8 cellular contexts compared by ENCODE assay signal in genomic region chr14:100654814-100655795, GRCh38.
A peak's percentile ranks its signal among the peaks of the same experiment; 100 is the strongest.
DNase-seq lines count a peak whose midpoint lies in the region; ATAC-seq and TF ChIP-seq lines count a peak whose summit lies in the region.

No MANE protein-coding gene starts in this region.

- H3K9me3 Mint-ChIP-seq in activated T-helper 17 cell treated with anti-CD3 and anti-CD28 coated beads, Interleukin-2, amount 50 U/mL, for 72 hours, result no peaks in the 10 kb centered on the region

- H3K4me3 ChIP-seq in heart right ventricle, result no peak overlapping the region
- peak overlapping the region in 1 of 8 donors; percentile 48 for H3K4me3 ChIP-seq in spleen

- H3K4me1 ChIP-seq in heart right ventricle, result no peaks in the 10 kb centered on the region
- H3K4me1 ChIP-seq in spleen, result peaks cover 0 to 15% (median 10%) of the 10 kb centered on the region in 6 donors

- no peak overlapping the region for H3K27ac ChIP-seq in heart right ventricle
- no peak overlapping the region for H3K27ac ChIP-seq in spleen

- DNase-seq in NOMO-1 (lab: John Stamatoyannopoulos, UW; ENCODE audit: unreplicated experiment in 2 of 2), result peak; percentile 10 to 11
- DNase-seq in NOMO-1 treated with DMSO at 0.1 percent for 48 hours (lab: John Stamatoyannopoulos, UW; ENCODE audit: unreplicated experiment), result no peak
- peak; percentile 89 to 93 for DNase-seq in NCI-H524 (lab: John Stamatoyannopoulos, UW)
- DNase-seq in heart right ventricle, result peak in 1 of 2 donors; percentile 40
- no peak for DNase-seq in spleen
- DNase-seq in SIG-M5 treated with dmso at 0.1 percent for 504 hours (lab: John Stamatoyannopoulos, UW; ENCODE audit: unreplicated experiment), result no peak

- no peaks in the 10 kb centered on the region for H3K4me1 Mint-ChIP-seq in activated T-helper 17 cell treated with anti-CD3 and anti-CD28 coated beads, Interleukin-2, amount 50 U/mL, for 72 hours

- TF ChIP-seq POLR2A in spleen (IDR thresholded peaks at IDR 0.05), result no peak

- peak; percentile 44 to 70 (median 60) for TF ChIP-seq CTCF in heart right ventricle (IDR thresholded peaks at IDR 0.05)
- peak; percentile 28 to 84 (median 64) for TF ChIP-seq CTCF in spleen (IDR thresholded peaks at IDR 0.05 in 8 of 11, conservative IDR thresholded peaks at IDR 0.05 in 3 of 11)

- intact Hi-C loops in heart right ventricle (cut with DNase I), result loop anchor here in 7 of 10 donors (2.0 to 10.0 kb wide), 7 partner anchors 128 to 970 kb away; no protein-coding TSS in a partner anchor
- intact Hi-C loops in spleen (cut with DNase I; ENCODE audit: low total_unique reads), result loop anchor here (5.0 kb wide), 1 partner anchor 273 kb away; no protein-coding TSS in a partner anchor

- no peaks in the 10 kb centered on the region for H3K36me3 Mint-ChIP-seq in activated T-helper 17 cell treated with anti-CD3 and anti-CD28 coated beads, Interleukin-2, amount 50 U/mL, for 72 hours (ENCODE audit: low read depth)

- peak; percentile 67 for ATAC-seq in activated T-helper 17 cell treated with anti-CD3 and anti-CD28 coated beads, Interleukin-2, amount 50 U/mL, for 72 hours (replicated peaks)
- peak in 6 of 8 donors; percentile 39 to 69 (median 63) for ATAC-seq in heart right ventricle
- no peak for ATAC-seq in GM21526 (IDR thresholded peaks at IDR 0.05; ENCODE audit: low FRiP score, unreplicated experiment)

- H3K36me3 ChIP-seq in heart right ventricle, result no peaks in the 10 kb centered on the region
- H3K36me3 ChIP-seq in spleen, result no peaks in the 10 kb centered on the region

- WGBS in heart right ventricle, 2 donors, result 33 to 34% methylated on average over 40 to 43 of the region's 43 CpGs
- 26 to 43% (median 32%) methylated on average over 26 to 43 of the region's 43 CpGs for WGBS in spleen, 5 donors

- peaks cover 10% of the 10 kb centered on the region for H3K27me3 Mint-ChIP-seq in activated T-helper 17 cell treated with anti-CD3 and anti-CD28 coated beads, Interleukin-2, amount 50 U/mL, for 72 hours

- no peak overlapping the region for H3K4me3 Mint-ChIP-seq in activated T-helper 17 cell treated with anti-CD3 and anti-CD28 coated beads, Interleukin-2, amount 50 U/mL, for 72 hours

- H3K27ac Mint-ChIP-seq in activated T-helper 17 cell treated with anti-CD3 and anti-CD28 coated beads, Interleukin-2, amount 50 U/mL, for 72 hours, result no peak overlapping the region

- no peaks in the 10 kb centered on the region for H3K9me3 ChIP-seq in heart right ventricle
- no peaks in the 10 kb centered on the region for H3K9me3 ChIP-seq in spleen

- H3K27me3 ChIP-seq in heart right ventricle (peaks cover 6 to 47% (median 42%) of the 10 kb centered on the region in 7 donors), spleen (replicated peaks in 1 of 7) (peaks cover 0 to 47% (median 15%) of the 10 kb centered on the region in 7 donors)

Comparison
In these comparisons a context has a peak if more than half of its experiments do, and no peak if none do; other contexts are left out.
1. DNase-seq: peak in NOMO-1 (2 of 2) and NCI-H524 (2 of 2); none in NOMO-1 treated with DMSO at 0.1 percent for 48 hours (single experiment), spleen (single experiment) and SIG-M5 treated with dmso at 0.1 percent for 504 hours (single experiment).